9 cellular contexts compared by ENCODE assay signal in the genomic region with DNA sequence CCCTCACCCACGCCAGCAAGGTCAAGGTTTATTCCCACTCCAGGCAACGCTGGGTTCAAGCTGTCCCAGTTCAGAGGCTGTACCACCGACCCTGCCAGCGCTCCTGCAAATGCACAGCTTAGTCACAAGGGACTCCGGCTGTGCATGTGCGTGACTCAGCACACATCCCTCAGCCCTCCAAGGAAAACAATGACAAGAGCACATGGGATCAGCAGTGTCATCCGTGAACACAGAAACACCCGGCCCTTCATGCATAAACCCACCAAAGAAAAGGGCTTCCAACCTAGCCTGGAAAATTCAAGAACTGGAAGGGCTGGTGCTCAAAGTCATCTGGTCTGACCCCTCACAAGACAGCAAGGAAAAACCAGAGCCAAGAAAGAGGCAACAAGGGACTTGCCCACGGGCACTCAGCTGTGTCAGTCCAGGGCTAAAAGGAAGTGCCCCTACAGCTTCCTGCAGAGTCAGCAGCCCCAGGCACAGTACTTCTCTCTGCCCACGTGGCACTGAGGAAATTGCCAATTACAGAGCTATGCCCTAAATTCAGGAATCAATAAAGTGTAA.
DNase-seq lines count a peak whose midpoint lies in the region; ATAC-seq and TF ChIP-seq lines count a peak whose summit lies in the region.
"Had no signal": no experiment of that assay in that cellular context is flagged by ENCODE, and none has a peak within 500 bp of the region (broad histone marks: within the 10 kb centered on the region; RNA-seq: fewer than 3 reads in every experiment).

No MANE protein-coding gene starts in this region.

- H4K20me1 ChIP-seq in fibroblast of lung (ENCODE audit: control insufficient read depth, extremely low read depth, insufficient read depth, low read length): no peaks in the 10 kb centered on the region

- H3K36me3 ChIP-seq in fibroblast of lung (ENCODE audit: control insufficient read depth, insufficient read depth, low read length): no peaks in the 10 kb centered on the region

- H3K79me2 ChIP-seq in fibroblast of lung (ENCODE audit: control insufficient read depth, insufficient read depth, low read length): peaks cover 21% of the 10 kb centered on the region

- H3K27ac Mint-ChIP-seq in activated naive CD4-positive, alpha-beta T cell treated with anti-CD3 and anti-CD28 coated beads, Interleukin-2, amount 10 ng/mL, durations not matched to agents 7 days and 5 days: no peak overlapping the region
- H3K27ac Mint-ChIP-seq: stimulated activated naive CD8-positive, alpha-beta T cell treated with anti-CD3 and anti-CD28 coated beads, Interleukin-15, Interleukin-2, amounts not matched to agents 100 ng/mL and 50 ng/mL, for 24 hours had no signal

- peak overlapping the region; percentile 60 for H3K4me2 ChIP-seq in fibroblast of lung (ENCODE audit: extremely low read depth, insufficient read depth, low read length)

- no peak for ATAC-seq in GM21576 (IDR thresholded peaks at IDR 0.05; ENCODE audit: unreplicated experiment)
- ATAC-seq in GM21528 (IDR thresholded peaks at IDR 0.05; ENCODE audit: low FRiP score, unreplicated experiment): no peak

- no peak overlapping the region for H2AFZ ChIP-seq in fibroblast of lung (ENCODE audit: low read length)

- H3K27me3 Mint-ChIP-seq in activated naive CD4-positive, alpha-beta T cell treated with anti-CD3 and anti-CD28 coated beads, Interleukin-2, amount 10 ng/mL, durations not matched to agents 7 days and 5 days: no peaks in the 10 kb centered on the region

- CTCF ChIA-PET in activated naive CD4-positive, alpha-beta T cell treated with anti-CD3 and anti-CD28 coated beads, Interleukin-2, amount 10 ng/mL, durations not matched to agents 7 days and 5 days (lab: Charles Lee): no interaction called here

- H3K4me1 Mint-ChIP-seq in activated naive CD4-positive, alpha-beta T cell treated with anti-CD3 and anti-CD28 coated beads, Interleukin-2, amount 10 ng/mL, durations not matched to agents 7 days and 5 days: no peaks in the 10 kb centered on the region

- H3K36me3 Mint-ChIP-seq in activated naive CD4-positive, alpha-beta T cell treated with anti-CD3 and anti-CD28 coated beads, Interleukin-2, amount 10 ng/mL, durations not matched to agents 7 days and 5 days: no peaks in the 10 kb centered on the region

- no peak for TF ChIP-seq CTCF in fibroblast of lung (conservative IDR thresholded peaks at IDR 0.05 in 1 of 2, IDR thresholded peaks at IDR 0.05 in 1 of 2; ENCODE audit: low read depth in 1 of 2, low read length in 2 of 2)

- no peaks in the 10 kb centered on the region for H3K9me3 Mint-ChIP-seq in activated naive CD4-positive, alpha-beta T cell treated with anti-CD3 and anti-CD28 coated beads, Interleukin-2, amount 10 ng/mL, durations not matched to agents 7 days and 5 days
- H3K9me3 Mint-ChIP-seq: stimulated activated naive CD8-positive, alpha-beta T cell treated with anti-CD3 and anti-CD28 coated beads, Interleukin-15, Interleukin-2, amounts not matched to agents 100 ng/mL and 50 ng/mL, for 24 hours had no signal

- peaks cover 26% of the 10 kb centered on the region for H3K4me1 ChIP-seq in fibroblast of lung (ENCODE audit: control insufficient read depth, extremely low read depth, insufficient read depth, low read length)

- intact Hi-C loops in posterior cingulate gyrus (cut with DNase I): no loop called here

- H3K4me3 ChIP-seq in fibroblast of lung (replicated peaks in 1 of 4; ENCODE audit: control extremely low read depth in 1 of 4, insufficient read depth in 1 of 4, low read depth in 3 of 4, low read length in 4 of 4): no peak overlapping the region

- DNase-seq in G401 (ENCODE audit: low spot score) (peak; percentile 29), NCI-H748 treated with DMSO at 0.1 percent for 48 hours (lab: John Stamatoyannopoulos, UW) (peak; percentile 21), fibroblast of lung (ENCODE audit: low read depth in 2 of 2) (peak; percentile 86 to 88), posterior cingulate gyrus (peak in 7 of 10 donors; percentile 51 to 93 (median 72))
- DNase-seq in stimulated activated naive CD4-positive, alpha-beta T cell (lab: John Stamatoyannopoulos, UW): no peak
- DNase-seq in activated naive CD4-positive, alpha-beta T cell treated with anti-CD3 and anti-CD28 coated beads, Interleukin-2, amount 10 ng/mL, durations not matched to agents 7 days and 5 days: no peak

- H3K9me3 ChIP-seq in fibroblast of lung (ENCODE audit: control insufficient read depth, insufficient read depth, low read depth, low read length): no peaks in the 10 kb centered on the region

- H3K27me3 ChIP-seq in fibroblast of lung (ENCODE audit: control insufficient read depth, insufficient read depth, low read length): no peaks in the 10 kb centered on the region

- H3K9ac ChIP-seq in fibroblast of lung (ENCODE audit: insufficient read depth, low read length): no peak overlapping the region

- no peak overlapping the region for H3K4me3 Mint-ChIP-seq in activated naive CD4-positive, alpha-beta T cell treated with anti-CD3 and anti-CD28 coated beads, Interleukin-2, amount 10 ng/mL, durations not matched to agents 7 days and 5 days
- H3K4me3 Mint-ChIP-seq: stimulated activated naive CD8-positive, alpha-beta T cell treated with anti-CD3 and anti-CD28 coated beads, Interleukin-15, Interleukin-2, amounts not matched to agents 100 ng/mL and 50 ng/mL, for 24 hours had no signal

- H3K27ac ChIP-seq in fibroblast of lung (ENCODE audit: insufficient read depth, low read length): peak overlapping the region; percentile 88

- in situ Hi-C loops in G401 (cut with HindIII; ENCODE audit: low sequenced_read_pairs): no loop called here

Comparison
In these comparisons a context has a peak if more than half of its experiments do, and no peak if none do; other contexts are left out.
1. DNase-seq: peak in G401 (single experiment), NCI-H748 treated with DMSO at 0.1 percent for 48 hours (single experiment), fibroblast of lung (2 of 2) and posterior cingulate gyrus (7 of 10); none in stimulated activated naive CD4-positive, alpha-beta T cell (0 of 6) and activated naive CD4-positive, alpha-beta T cell treated with anti-CD3 and anti-CD28 coated beads, Interleukin-2, amount 10 ng/mL, durations not matched to agents 7 days and 5 days (single experiment).